Comparison of ENCODE assay signal across 27 cellular contexts in the genomic region with DNA sequence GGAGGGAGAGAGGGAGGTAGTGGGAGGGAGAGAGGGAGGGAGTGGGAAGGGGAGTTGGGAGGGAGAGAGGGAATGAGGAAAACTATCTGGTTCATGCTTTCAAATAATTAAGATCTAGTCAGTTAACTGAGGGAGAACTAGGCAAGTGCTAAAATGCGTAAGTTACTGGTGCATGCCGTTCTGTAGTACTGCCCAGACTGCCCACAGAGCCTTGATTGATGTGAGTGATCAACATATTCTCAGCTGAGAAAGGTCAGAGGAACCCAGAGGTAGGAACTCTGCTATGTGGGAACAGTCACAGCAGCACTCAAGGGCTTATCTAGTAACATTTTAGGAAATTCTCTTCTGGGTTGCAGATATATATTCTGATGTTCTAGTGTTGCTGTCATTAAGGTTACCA.
"Had no signal": no experiment of that assay in that cellular context is flagged by ENCODE, and none has a peak within 500 bp of the region (broad histone marks: within the 10 kb centered on the region; RNA-seq: fewer than 3 reads in every experiment).

No MANE protein-coding gene starts in this region.

- H3K27me3 ChIP-seq: heart right ventricle, hepatocyte, neural progenitor cell, neutrophil, sigmoid colon, spleen, suprapubic skin, tibial artery, upper lobe of right lung had no signal

- ATAC-seq: heart right ventricle; left colon; natural killer cell; right cardiac atrium; stimulated activated effector memory CD8-positive, alpha-beta T cell treated with anti-CD3 and anti-CD28 coated beads, Interleukin-12 subunit alpha, Interleukin-12 subunit beta, amount 100 ng/mL, for 72 hours; upper lobe of right lung had no signal

- DNase-seq: heart right ventricle; kidney glomerular epithelial cell; left colon; left ventricle myocardium inferior; mesendoderm; naive B cell; natural killer cell; nephron progenitor cell; occipital lobe; retina; right cardiac atrium; sigmoid colon; small intestine; spleen; stimulated activated CD4-positive, alpha-beta T cell treated with anti-CD3 and anti-CD28 coated beads, Interleukin-4, amount 100 ng/mL, for 24 hours; stimulated activated naive CD4-positive, alpha-beta T cell; tibial artery; trophoblast cell; upper lobe of right lung had no signal

- H3K9me3 ChIP-seq: heart right ventricle, left ventricle myocardium inferior, neutrophil, sigmoid colon, suprapubic skin, thoracic aorta, tibial artery, upper lobe of right lung had no signal

- H3K36me3 ChIP-seq: heart right ventricle, left ventricle myocardium inferior, neural progenitor cell, neutrophil, sigmoid colon, spleen, suprapubic skin, thoracic aorta, tibial artery, upper lobe of right lung had no signal

- H3K4me1 ChIP-seq: heart right ventricle, left ventricle myocardium inferior, neural progenitor cell, parathyroid adenoma, sigmoid colon, spleen, suprapubic skin, tibial artery, upper lobe of right lung had no signal

- H3K27ac ChIP-seq: heart right ventricle, hepatocyte, left ventricle myocardium inferior, neural progenitor cell, neutrophil, parathyroid adenoma, sigmoid colon, spleen, suprapubic skin, thoracic aorta, tibial artery, upper lobe of right lung had no signal

- H3K4me3 ChIP-seq: heart right ventricle, hepatocyte, left ventricle myocardium inferior, lung, neural progenitor cell, sigmoid colon, spleen, suprapubic skin, thoracic aorta, tibial artery, upper lobe of right lung had no signal
